Comparison of ENCODE assay signal across 9 cellular contexts in the genomic region with DNA sequence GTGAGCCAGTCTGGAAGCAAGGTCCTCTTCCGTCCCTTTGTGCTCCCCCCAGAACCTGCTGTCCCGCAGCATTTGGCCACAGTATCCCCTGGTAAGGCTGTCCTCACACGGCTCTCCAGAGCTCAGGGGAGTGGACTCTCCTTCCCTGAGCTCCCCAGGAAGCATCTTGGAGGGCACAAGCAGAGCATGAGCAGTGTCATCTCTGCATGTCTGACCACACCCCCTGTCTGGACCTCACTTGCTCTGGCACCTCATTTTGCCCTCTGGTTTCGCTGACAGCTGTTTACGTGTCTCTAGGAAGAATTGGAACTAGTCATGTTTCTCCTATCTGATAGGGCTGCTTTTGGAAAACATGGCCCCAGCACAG. TPM values are rescaled to one million over a fixed set of nuclear protein-coding genes. Genes with fewer than 3 reads are reported as not detected.
DNase-seq lines count a peak whose midpoint lies in the region; ATAC-seq, FAIRE-seq and TF ChIP-seq lines count a peak whose summit lies in the region.
"Had no signal": no experiment of that assay in that cellular context is flagged by ENCODE, and none has a peak within 500 bp of the region (broad histone marks: within the 10 kb centered on the region; RNA-seq: fewer than 3 reads in every experiment).

No MANE protein-coding gene starts in this region.

- H3K27me3 ChIP-seq in heart right ventricle (no peaks in the 10 kb centered on the region), astrocyte (ENCODE audit: insufficient read depth, low read length) (no peaks in the 10 kb centered on the region), vagina (no peaks in the 10 kb centered on the region)

- ATAC-seq in heart right ventricle (peak in 2 of 8 donors; percentile 1 to 34), Right ventricle myocardium inferior (no peak)
- no peak for ATAC-seq in naive thymus-derived CD8-positive, alpha-beta T cell

- H4K20me1 ChIP-seq in astrocyte (ENCODE audit: insufficient read depth, low read length) = no peaks in the 10 kb centered on the region

- TF ChIP-seq CTCF in heart right ventricle (IDR thresholded peaks at IDR 0.05) = no peak
- TF ChIP-seq CTCF in astrocyte (IDR thresholded peaks at IDR 0.05; ENCODE audit: insufficient read depth, low read depth, low read length) = no peak
- no peak for TF ChIP-seq CTCF in vagina (IDR thresholded peaks at IDR 0.05)

- no peak overlapping the region for H2AFZ ChIP-seq in astrocyte (ENCODE audit: low read depth, low read length)

- peaks cover 6% of the 10 kb centered on the region for H3K9me3 Mint-ChIP-seq in astrocyte (ENCODE audit: unreplicated experiment)
- peaks cover 0 to 12% (median 4%) of the 10 kb centered on the region in 9 donors for H3K9me3 Mint-ChIP-seq in naive thymus-derived CD8-positive, alpha-beta T cell

- in situ Hi-C loops in KBM-7 (cut with MboI; ENCODE audit: low pct_unique_long_range_greater_than_20kb, low sequenced_read_pairs) = no loop called here

- H3K4me2 ChIP-seq in astrocyte (ENCODE audit: low read length) = peak overlapping the region; percentile 75

- intact Hi-C loops in heart right ventricle (cut with DNase I) = loop anchor here in 7 of 10 donors (2.0 to 10.0 kb wide), 7 partner anchors 33 to 665 kb away; a partner anchor contains a TSS
- intact Hi-C loops in Right ventricle myocardium inferior (cut with DNase I) = loop anchor here (5.0 kb wide), 3 partner anchors 38 to 98 kb away; a partner anchor contains a TSS
- intact Hi-C loops in vagina (cut with DNase I) = no loop called here

- no peaks in the 10 kb centered on the region for H3K27me3 Mint-ChIP-seq in astrocyte (ENCODE audit: low read depth, unreplicated experiment)
- no peaks in the 10 kb centered on the region for H3K27me3 Mint-ChIP-seq in naive thymus-derived CD8-positive, alpha-beta T cell

- DNase-seq in heart right ventricle (no peak), Right ventricle myocardium inferior (ENCODE audit: missing footprints) (no peak), astrocyte (ENCODE audit: low read depth) (no peak), vagina (ENCODE audit: extremely low spot score in 2 of 2) (no peak), urothelium cell line (ENCODE audit: low spot score) (no peak), nucleus accumbens (lab: John Stamatoyannopoulos, UW) (no peak), KBM-7 (no peak)
- DNase-seq in naive thymus-derived CD8-positive, alpha-beta T cell = no peak
- DNase-seq: stimulated activated CD4-positive, alpha-beta T cell treated with anti-CD3 and anti-CD28 coated beads, Interleukin-2, amount 100 ng/mL, for 24 hours had no signal

- POLR2A ChIA-PET in naive thymus-derived CD8-positive, alpha-beta T cell (lab: Charles Lee) = interaction anchor here (0.6 to 2.5 kb wide), 5 partner anchors 9 to 138 kb away, joined by 3 to 11 read pairs (median 5); a partner anchor contains a TSS

- FAIRE-seq in astrocyte (lab: Jason Lieb, UNC) (no peak), urothelium cell line (lab: Jason Lieb, UNC) (no peak)

- H3K79me2 ChIP-seq in astrocyte (ENCODE audit: insufficient read depth, low read length) = no peaks in the 10 kb centered on the region

- no peak overlapping the region for H3K4me3 Mint-ChIP-seq in astrocyte (ENCODE audit: unreplicated experiment)
- H3K4me3 Mint-ChIP-seq in naive thymus-derived CD8-positive, alpha-beta T cell = peak overlapping the region; percentile 42 to 84 (median 62)

- H3K9ac ChIP-seq in astrocyte (ENCODE audit: low read length) = peak overlapping the region; percentile 71

- no peak for TF ChIP-seq POLR2A in vagina (IDR thresholded peaks at IDR 0.05)

- H3K27ac ChIP-seq in heart right ventricle (peak overlapping the region; percentile 63 to 88 (median 78)), astrocyte (ENCODE audit: low read depth, low read length) (peak overlapping the region; percentile 89), vagina (peak overlapping the region; percentile 86)

- H3K36me3 Mint-ChIP-seq in astrocyte (ENCODE audit: low read depth, unreplicated experiment) = peaks cover 6% of the 10 kb centered on the region
- peaks cover 14 to 45% (median 14%) of the 10 kb centered on the region in 3 donors for H3K36me3 Mint-ChIP-seq in naive thymus-derived CD8-positive, alpha-beta T cell

- H3K36me3 ChIP-seq in heart right ventricle = peaks cover 0 to 16% (median 0%) of the 10 kb centered on the region in 9 donors
- no peaks in the 10 kb centered on the region for H3K36me3 ChIP-seq in astrocyte (ENCODE audit: insufficient read depth, low read length)
- no peaks in the 10 kb centered on the region for H3K36me3 ChIP-seq in vagina

- H3K4me3 ChIP-seq in heart right ventricle = no peak overlapping the region
- no peak overlapping the region for H3K4me3 ChIP-seq in astrocyte (ENCODE audit: insufficient read depth, low read depth, low read length)
- H3K4me3 ChIP-seq in vagina = no peak overlapping the region

- H3K4me1 Mint-ChIP-seq in astrocyte (ENCODE audit: low read depth, unreplicated experiment) = peaks cover 33% of the 10 kb centered on the region
- H3K4me1 Mint-ChIP-seq in naive thymus-derived CD8-positive, alpha-beta T cell = peaks cover 30 to 50% (median 38%) of the 10 kb centered on the region in 4 donors

- no peaks in the 10 kb centered on the region for H3K9me3 ChIP-seq in heart right ventricle
- no peaks in the 10 kb centered on the region for H3K9me3 ChIP-seq in astrocyte (ENCODE audit: insufficient read depth, low read depth, low read length)
- H3K9me3 ChIP-seq in vagina = no peaks in the 10 kb centered on the region

- H3K27ac Mint-ChIP-seq in astrocyte (ENCODE audit: unreplicated experiment) = peak overlapping the region; percentile 97
- peak overlapping the region; percentile 62 to 94 (median 89) for H3K27ac Mint-ChIP-seq in naive thymus-derived CD8-positive, alpha-beta T cell

- 78 to 82% methylated on average over 5 of the region's 5 CpGs for WGBS in heart right ventricle, 2 donors

- H3K4me1 ChIP-seq in heart right ventricle (peaks cover 15 to 42% (median 33%) of the 10 kb centered on the region in 9 donors), astrocyte (ENCODE audit: insufficient read depth, low read length) (peaks cover 21% of the 10 kb centered on the region), vagina (peaks cover 30% of the 10 kb centered on the region)

RNA-seq across cellular contexts. Expression of a gene that starts 15.5 kb away (rescaled TPM):
- total RNA-seq in heart right ventricle (10 to 100 TPM in 6 of 10 donors, 1 to 10 TPM in 4; 6.5 to 17.3 (median 10.6) TPM), Right ventricle myocardium inferior (10.8 TPM), astrocyte (11.3 and 14.0 TPM in 2 replicates), vagina (15.5 TPM)
- polyA plus RNA-seq in heart right ventricle = 10 to 100 TPM in 1 of 2 donors, 1 to 10 TPM in 1; 8.8 to 17.1 TPM
- total RNA-seq in naive thymus-derived CD8-positive, alpha-beta T cell = 10 to 100 TPM; 13.9 to 17.4 TPM
- polyA plus RNA-seq in naive thymus-derived CD8-positive, alpha-beta T cell = 10 to 100 TPM; 36.7 to 47.2 (median 37.3) TPM

RNA-seq across cellular contexts. Expression of a gene that starts 36.1 kb away (rescaled TPM):
- 10 to 100 TPM; 24.8 to 51.0 (median 43.4) TPM for total RNA-seq in heart right ventricle
- polyA plus RNA-seq in heart right ventricle = 10 to 100 TPM; 96.2 to 98.2 TPM
- 45.1 TPM for total RNA-seq in Right ventricle myocardium inferior
- 12.2 and 14.1 TPM in 2 replicates for total RNA-seq in astrocyte
- total RNA-seq in naive thymus-derived CD8-positive, alpha-beta T cell = 1 to 10 TPM; 1.1 to 1.9 TPM
- 1 to 10 TPM; 2.1 to 6.6 (median 2.7) TPM for polyA plus RNA-seq in naive thymus-derived CD8-positive, alpha-beta T cell
- total RNA-seq in vagina = 41.5 TPM

RNA-seq across cellular contexts. Expression of a gene that starts 36.5 kb away (rescaled TPM):
- total RNA-seq in heart right ventricle (10 to 100 TPM in 1 of 10 donors, 1 to 10 TPM in 9; 6.3 to 10.1 (median 8.6) TPM), Right ventricle myocardium inferior (6.5 TPM), astrocyte (6.6 and 6.8 TPM in 2 replicates), vagina (16.9 TPM)
- polyA plus RNA-seq in heart right ventricle = 1 to 10 TPM; 3.1 to 3.3 TPM
- total RNA-seq in naive thymus-derived CD8-positive, alpha-beta T cell = 10 to 100 TPM; 19.0 to 22.1 TPM
- polyA plus RNA-seq in naive thymus-derived CD8-positive, alpha-beta T cell = 10 to 100 TPM in 1 of 3 donors, 1 to 10 TPM in 2; 7.4 to 11.6 (median 8.3) TPM

RNA-seq across cellular contexts. Expression of a gene that starts 50.4 kb away (rescaled TPM):
- total RNA-seq in heart right ventricle (10 to 100 TPM; 19.0 to 41.1 (median 30.4) TPM), Right ventricle myocardium inferior (31.6 TPM), astrocyte (15.4 and 16.3 TPM in 2 replicates), vagina (16.7 TPM)
- 10 to 100 TPM; 33.5 to 46.3 TPM for polyA plus RNA-seq in heart right ventricle
- total RNA-seq in naive thymus-derived CD8-positive, alpha-beta T cell = 10 to 100 TPM; 35.5 to 44.2 TPM
- 10 to 100 TPM; 23.5 to 28.7 (median 28.3) TPM for polyA plus RNA-seq in naive thymus-derived CD8-positive, alpha-beta T cell

RNA-seq across cellular contexts. Expression of a gene that starts 50.7 kb away (rescaled TPM):
- total RNA-seq in heart right ventricle (10 to 100 TPM; 65.4 to 88.4 (median 75.1) TPM), Right ventricle myocardium inferior (64.5 TPM), astrocyte (74.6 and 83.1 TPM in 2 replicates), vagina (64.6 TPM)
- 10 to 100 TPM; 32.5 to 80.2 TPM for polyA plus RNA-seq in heart right ventricle
- 100 to 1,000 TPM; 156 to 160 TPM for total RNA-seq in naive thymus-derived CD8-positive, alpha-beta T cell
- 100 to 1,000 TPM in 1 of 3 donors, 10 to 100 TPM in 2; 92.3 to 134 (median 95.7) TPM for polyA plus RNA-seq in naive thymus-derived CD8-positive, alpha-beta T cell
